8 cellular contexts compared by ENCODE assay signal in genomic region chr19:44072543-44073401, GRCh38. TPM values are rescaled to one million over a fixed set of nuclear protein-coding genes. Genes with fewer than 3 reads are reported as not detected.
DNase-seq lines count a peak whose midpoint lies in the region; ATAC-seq, FAIRE-seq and TF ChIP-seq lines count a peak whose summit lies in the region.

No MANE protein-coding gene starts in this region.

- no peak overlapping the region for H3K4me2 ChIP-seq in OCI-LY7 (ENCODE audit: low read length)

- DNase-seq in EL (peak; percentile 15), NB4 (ENCODE audit: low read depth) (peak; percentile 7), dorsolateral prefrontal cortex (peak in 1 of 10 donors; percentile 5), mucosa of descending colon (peak in 1 of 3 donors; percentile 13), aorta (no peak), OCI-LY7 (ENCODE audit: low spot score) (no peak), GM12891 (ENCODE audit: insufficient read length, low spot score) (no peak)

- TF ChIP-seq POLR2A in NB4 (IDR thresholded peaks at IDR 0.05; ENCODE audit: extremely low read depth, insufficient read length) (no peak), GM12891 (IDR thresholded peaks at IDR 0.05; ENCODE audit: low read depth, low read length) (no peak)

- CTCF ChIA-PET in OCI-LY7 (lab: Charles Lee; ENCODE audit: unreplicated experiment) = no interaction called here

- 18 to 20% methylated on average over 18 of the region's 18 CpGs for WGBS in aorta, 2 donors

- H4K20me1 ChIP-seq in OCI-LY7 (ENCODE audit: insufficient read depth, low read length) = no peaks in the 10 kb centered on the region

- H3K9me2 ChIP-seq in OCI-LY7 (ENCODE audit: insufficient read depth, low read length) = no peaks in the 10 kb centered on the region

- peak; percentile 27 for ATAC-seq in mucosa of descending colon
- ATAC-seq in aorta (ENCODE audit: low FRiP score) = no peak
- ATAC-seq in GM18858 (IDR thresholded peaks at IDR 0.05; ENCODE audit: unreplicated experiment) = no peak

- peak overlapping the region; percentile 77 for H3K4me3 ChIP-seq in NB4 (ENCODE audit: low read depth, low read length)
- H3K4me3 ChIP-seq in dorsolateral prefrontal cortex = peak overlapping the region; percentile 59 to 96 (median 79)
- no peak overlapping the region for H3K4me3 ChIP-seq in mucosa of descending colon
- H3K4me3 ChIP-seq in aorta (ENCODE audit: low read length in 2 of 2) = peak overlapping the region; percentile 42 to 95
- no peak overlapping the region for H3K4me3 ChIP-seq in OCI-LY7 (ENCODE audit: low read depth, low read length, poor library complexity, severe bottlenecking)

- H3K4me1 ChIP-seq in mucosa of descending colon (ENCODE audit: low read depth) = peaks cover 6% of the 10 kb centered on the region
- H3K4me1 ChIP-seq in aorta (ENCODE audit: control insufficient read depth in 1 of 2, insufficient read depth in 2 of 2, low read length in 2 of 2) = peaks cover 0 to 5% of the 10 kb centered on the region in 2 donors
- H3K4me1 ChIP-seq in OCI-LY7 (ENCODE audit: insufficient read depth, low read length, poor library complexity, severe bottlenecking) = no peaks in the 10 kb centered on the region

- no peak for FAIRE-seq in GM12891 (lab: Jason Lieb, UNC)

- H3K9me3 ChIP-seq in mucosa of descending colon (peaks cover 13% of the 10 kb centered on the region), aorta (ENCODE audit: control insufficient read depth, low read length) (no peaks in the 10 kb centered on the region), OCI-LY7 (ENCODE audit: low read length) (no peaks in the 10 kb centered on the region)

- POLR2A ChIA-PET in OCI-LY7 (lab: Charles Lee) = no interaction called here

- no peaks in the 10 kb centered on the region for H3K79me2 ChIP-seq in OCI-LY7 (ENCODE audit: insufficient read depth, low read depth, low read length)

- BruUV-seq in OCI-LY7 (replicated peaks; lab: Mats Ljungman, UMichigan) = no TSS peak

- H3K27me3 ChIP-seq in dorsolateral prefrontal cortex = no peaks in the 10 kb centered on the region
- no peaks in the 10 kb centered on the region for H3K27me3 ChIP-seq in aorta (ENCODE audit: control insufficient read depth in 1 of 2, insufficient read depth in 2 of 2, low read length in 1 of 2)

- H3K36me3 ChIP-seq in mucosa of descending colon (ENCODE audit: low read depth) = no peaks in the 10 kb centered on the region
- H3K36me3 ChIP-seq in aorta (ENCODE audit: control insufficient read depth in 1 of 2, insufficient read depth in 2 of 2, low read length in 1 of 2) = no peaks in the 10 kb centered on the region
- H3K36me3 ChIP-seq in OCI-LY7 (ENCODE audit: insufficient read depth, low read length) = no peaks in the 10 kb centered on the region

- H3K27ac ChIP-seq in dorsolateral prefrontal cortex = peak overlapping the region in 7 of 59 donors; percentile 32 to 73 (median 63)
- H3K27ac ChIP-seq in aorta (ENCODE audit: low read depth in 1 of 2, low read length in 2 of 2) = no peak overlapping the region
- H3K27ac ChIP-seq in OCI-LY7 (ENCODE audit: low read depth, low read length, poor library complexity, severe bottlenecking) = no peak overlapping the region

- H2AFZ ChIP-seq in OCI-LY7 (ENCODE audit: low read length) = no peak overlapping the region

- no peak for TF ChIP-seq CTCF in NB4 (IDR thresholded peaks at IDR 0.05; ENCODE audit: low read depth, low read length)
- peak in 1 of 56 donors; percentile 0 for TF ChIP-seq CTCF in dorsolateral prefrontal cortex (IDR thresholded peaks at IDR 0.05 in 54 of 56, conservative IDR thresholded peaks at IDR 0.05 in 2 of 56; ENCODE audit: low read depth in 1 of 56, partially characterized antibody in 56 of 56)
- no peak for TF ChIP-seq CTCF in mucosa of descending colon (IDR thresholded peaks at IDR 0.05)
- no peak for TF ChIP-seq CTCF in OCI-LY7 (conservative IDR thresholded peaks at IDR 0.05; ENCODE audit: low read length)

- intact Hi-C loops in dorsolateral prefrontal cortex (cut with DNase I) = loop anchor here (1.0 to 5.0 kb wide), 6 partner anchors 20 to 70 kb away; partner anchors contain the start of genes ZNF225 (in 2 of the 2), ZNF223 (in 1 of the 2) and ZNF230 (in 1 of the 2)
- intact Hi-C loops in mucosa of descending colon (cut with DNase I, micrococcal nuclease) = no loop called here
- intact Hi-C loops in aorta (cut with DNase I) = no loop called here
- intact Hi-C loops in OCI-LY7 (cut with micrococcal nuclease; ENCODE audit: unreplicated experiment) = no loop called here

TF ChIP-seq in GM12891, 5 proteins besides CTCF, POLR2A, EP300 and RAD21:
- TF ChIP-seq SPI1 (IDR thresholded peaks at IDR 0.05; ENCODE audit: low read depth, low read length) = no peak
- no peak for TF ChIP-seq POU2F2 (IDR thresholded peaks at IDR 0.05; ENCODE audit: low read depth, low read length)
- no peak for TF ChIP-seq PAX5 (IDR thresholded peaks at IDR 0.05; ENCODE audit: insufficient read depth, low read length, severe bottlenecking)
- TF ChIP-seq POLR2AphosphoS5 (IDR thresholded peaks at IDR 0.05; ENCODE audit: low read depth, low read length) = no peak

RNA-seq across cellular contexts. Expression of gene ZNF284, which starts 0.8 kb away (rescaled TPM):
- total RNA-seq in dorsolateral prefrontal cortex (1 to 10 TPM; 2.3 to 6.7 (median 4.1) TPM), mucosa of descending colon (1 to 10 TPM; 1.9 to 2.3 (median 2.1) TPM), aorta (1 to 10 TPM; 2.7 to 3.7 TPM), OCI-LY7 (2022) (not detected in 2 replicates)
- 1 to 10 TPM; 1.0 to 2.0 TPM for polyA plus RNA-seq in aorta
- not detected in 2 replicates for total RNA-seq in OCI-LY7 (2014; rRNA removed; shearing (Covaris generic))
- 0.56 TPM for polyA plus RNA-seq in GM12891 (2012; ENCODE audit: low read depth, missing spikeins)

RNA-seq across cellular contexts. Expression of gene ZNF223, which starts 20.9 kb away (rescaled TPM):
- total RNA-seq in dorsolateral prefrontal cortex (10 to 100 TPM in 68 of 120 experiments, 1 to 10 TPM in 52; 5.2 to 18.6 (median 10.3) TPM), mucosa of descending colon (1 to 10 TPM; 4.7 to 8.7 (median 6.0) TPM), aorta (1 to 10 TPM; 3.8 to 6.3 TPM), OCI-LY7 (2022) (not detected in 2 replicates)
- 1 to 10 TPM; 3.5 to 4.6 TPM for polyA plus RNA-seq in aorta
- not detected in 2 replicates for total RNA-seq in OCI-LY7 (2014; rRNA removed; shearing (Covaris generic))
- polyA plus RNA-seq in GM12891 (2012; ENCODE audit: low read depth, missing spikeins) = 1.9 TPM

RNA-seq across cellular contexts. Expression of gene ZNF224, which starts 21.4 kb away (rescaled TPM):
- total RNA-seq in dorsolateral prefrontal cortex = 10 to 100 TPM; 25.6 to 58.3 (median 42.2) TPM
- 10 to 100 TPM; 25.5 to 38.3 (median 29.8) TPM for total RNA-seq in mucosa of descending colon
- 10 to 100 TPM; 27.3 to 42.2 TPM for total RNA-seq in aorta
- polyA plus RNA-seq in aorta = 10 to 100 TPM in 1 of 2 donors, 1 to 10 TPM in 1; 4.8 to 40.3 TPM
- 17.5 and 20.4 TPM in 2 replicates for total RNA-seq in OCI-LY7 (2014; rRNA removed; shearing (Covaris generic))
- 20.2 and 21.5 TPM in 2 replicates for total RNA-seq in OCI-LY7 (2022)
- 11.2 TPM for polyA plus RNA-seq in GM12891 (2012; ENCODE audit: low read depth, missing spikeins)

RNA-seq across cellular contexts. Expression of gene ZNF225, which starts 40.4 kb away (rescaled TPM):
- total RNA-seq in dorsolateral prefrontal cortex (10 to 100 TPM in 15 of 120 experiments, 1 to 10 TPM in 105; 4.5 to 14.2 (median 8.2) TPM), mucosa of descending colon (1 to 10 TPM; 2.2 to 4.8 (median 3.2) TPM), aorta (1 to 10 TPM; 4.5 to 8.8 TPM), OCI-LY7 (2022) (4.1 and 6.1 TPM in 2 replicates)
- polyA plus RNA-seq in aorta = 1 to 10 TPM in 1 of 2 donors, under 1 TPM in 1; 0.50 to 2.6 TPM
- 2.4 and 3.5 TPM in 2 replicates for total RNA-seq in OCI-LY7 (2014; rRNA removed; shearing (Covaris generic))
- polyA plus RNA-seq in GM12891 (2012; ENCODE audit: low read depth, missing spikeins) = 1.5 TPM

RNA-seq across cellular contexts. Expression of gene ZNF222, which starts 47.6 kb away (rescaled TPM):
- 10 to 100 TPM in 7 of 120 experiments, 1 to 10 TPM in 113; 2.5 to 10.7 (median 7.0) TPM for total RNA-seq in dorsolateral prefrontal cortex
- total RNA-seq in mucosa of descending colon = 1 to 10 TPM; 1.1 to 2.9 (median 1.3) TPM
- total RNA-seq in aorta = 1 to 10 TPM; 4.1 to 4.4 TPM
- 1 to 10 TPM; 3.9 to 5.4 TPM for polyA plus RNA-seq in aorta
- total RNA-seq in OCI-LY7 (2014; rRNA removed; shearing (Covaris generic)) = not detected in 2 replicates
- not detected in 2 replicates for total RNA-seq in OCI-LY7 (2022)
- 3.3 TPM for polyA plus RNA-seq in GM12891 (2012; ENCODE audit: low read depth, missing spikeins)

Comparison
In these comparisons a context has a peak if more than half of its experiments do, and no peak if none do; other contexts are left out.
1. DNase-seq: peak in EL (single experiment) and NB4 (single experiment); none in aorta (0 of 2), OCI-LY7 (single experiment) and GM12891 (single experiment).
2. H3K4me3 ChIP-seq: peak in NB4 (single experiment), dorsolateral prefrontal cortex (59 of 59) and aorta (2 of 2); none in mucosa of descending colon (single experiment) and OCI-LY7 (single experiment).
3. RNA of gene ZNF223, which starts 20.9 kb away (total RNA-seq): 5.2 to 18.6 TPM in dorsolateral prefrontal cortex, 3.8 to 6.3 TPM in aorta and 4.7 to 8.7 TPM in mucosa of descending colon; not detected in OCI-LY7; every median in the first group is over 4 times any median in the second.
4. intact Hi-C loops: an anchor here in dorsolateral prefrontal cortex (1.0 to 5.0 kb wide); none called in mucosa of descending colon, aorta and OCI-LY7.